Comparison of ENCODE assay signal across 5 cellular contexts in genomic region chr7:97935561-97936213, GRCh38. TPM values are rescaled to one million over a fixed set of nuclear protein-coding genes. Genes with fewer than 3 reads are reported as not detected.
"Had no signal": no experiment of that assay in that cellular context is flagged by ENCODE, and none has a peak within 500 bp of the region (broad histone marks: within the 10 kb centered on the region; RNA-seq: fewer than 3 reads in every experiment).

No MANE protein-coding gene starts in this region.

RNA-seq across cellular contexts. Expression of gene OCM2, which starts 54.3 kb away (rescaled TPM):
- total RNA-seq: GM23338, H1, H9, HT-29, IMR-90 had no signal
- polyA plus RNA-seq: GM23338, H1, IMR-90 had no signal
